7 cellular contexts compared by ENCODE assay signal in the genomic region with DNA sequence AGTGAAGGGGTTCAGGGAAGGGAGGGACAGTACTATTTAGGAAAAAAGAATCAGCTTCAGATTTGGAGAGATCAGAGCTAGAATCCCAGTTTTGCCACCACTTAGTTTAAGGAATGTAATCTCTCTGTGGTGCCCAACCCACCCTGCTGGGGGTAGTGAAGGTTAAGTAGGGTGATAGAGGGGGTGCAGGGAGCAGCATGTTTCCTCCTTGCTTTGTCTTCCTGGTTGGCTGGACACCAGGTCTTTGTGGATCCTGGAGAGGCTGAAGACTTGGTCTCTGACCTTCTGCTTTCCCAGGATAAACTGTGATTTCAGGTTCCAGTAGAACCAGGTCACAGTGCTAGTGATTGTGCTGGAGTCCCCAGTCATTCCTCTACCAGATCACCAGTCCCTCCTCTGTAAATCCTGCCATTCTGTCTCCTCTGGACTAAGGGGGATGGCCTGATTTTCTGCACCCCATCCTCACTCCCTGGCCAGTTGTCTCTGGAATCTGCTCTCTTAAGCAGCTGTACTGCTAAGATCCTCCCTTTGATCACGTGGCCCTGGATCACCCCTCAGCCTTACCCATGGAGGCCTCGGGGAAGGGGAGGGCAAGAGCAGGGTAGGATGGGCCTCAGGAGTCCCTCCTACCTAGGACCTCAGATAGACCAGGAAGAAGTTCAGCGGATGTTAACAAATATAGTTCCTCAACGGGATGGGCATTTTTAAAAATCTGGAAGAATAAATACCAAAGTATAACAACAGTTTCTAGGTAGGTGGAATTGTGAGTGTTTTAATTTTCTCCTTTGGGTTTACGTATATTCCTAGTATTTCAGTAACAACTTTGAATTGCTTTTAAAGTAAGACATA. TPM values are rescaled to one million over a fixed set of nuclear protein-coding genes. Genes with fewer than 3 reads are reported as not detected.
DNase-seq lines count a peak whose midpoint lies in the region; ATAC-seq, FAIRE-seq and TF ChIP-seq lines count a peak whose summit lies in the region.
"Had no signal": no experiment of that assay in that cellular context is flagged by ENCODE, and none has a peak within 500 bp of the region (broad histone marks: within the 10 kb centered on the region; RNA-seq: fewer than 3 reads in every experiment).

No MANE protein-coding gene starts in this region.

- H3K27ac Mint-ChIP-seq in Calu3 (ENCODE audit: unreplicated experiment): no peak overlapping the region

- TF ChIP-seq CTCF in dorsolateral prefrontal cortex (IDR thresholded peaks at IDR 0.05 in 54 of 56, conservative IDR thresholded peaks at IDR 0.05 in 2 of 56; ENCODE audit: low read depth in 1 of 56, partially characterized antibody in 56 of 56) (no peak), psoas muscle (IDR thresholded peaks at IDR 0.05) (no peak), Calu3 (IDR thresholded peaks at IDR 0.05; ENCODE audit: unreplicated experiment) (no peak)

- H3K9me3 ChIP-seq in HUES48 (ENCODE audit: control insufficient read depth, insufficient read depth, low read length) (no peaks in the 10 kb centered on the region), psoas muscle (no peaks in the 10 kb centered on the region)

- H3K4me3 Mint-ChIP-seq in Calu3 (ENCODE audit: low read depth, unreplicated experiment): no peak overlapping the region

- H3K27me3 Mint-ChIP-seq in Calu3 (ENCODE audit: unreplicated experiment): peaks cover 10% of the 10 kb centered on the region

- no peaks in the 10 kb centered on the region for H3K9me3 Mint-ChIP-seq in Calu3 (ENCODE audit: low read depth, unreplicated experiment)

- peak overlapping the region; percentile 44 for H3K27ac ChIP-seq in HUES48 (ENCODE audit: low read depth, low read length)
- peak overlapping the region in 53 of 59 donors; percentile 1 to 82 (median 57) for H3K27ac ChIP-seq in dorsolateral prefrontal cortex
- H3K27ac ChIP-seq in psoas muscle: peak overlapping the region; percentile 25

- H3K4me1 Mint-ChIP-seq in Calu3 (ENCODE audit: low read depth, unreplicated experiment): peaks cover 36% of the 10 kb centered on the region

- CTCF ChIA-PET in Calu3 (lab: Charles Lee): interaction anchor here (0.9 to 1.2 kb wide), 2 partner anchors 12 to 175 kb away, joined by 3 to 6 read pairs; partner anchors contain the start of gene AAAS

- TF ChIP-seq POLR2A in GM12891 (IDR thresholded peaks at IDR 0.05; ENCODE audit: low read depth, low read length): no peak

- no TSS peak for BruUV-seq in Calu3 (replicated peaks; lab: Mats Ljungman, UMichigan)

- intact Hi-C loops in dorsolateral prefrontal cortex (cut with DNase I): loop anchor here in 1 of 2 donors (10.0 kb wide), 1 partner anchor 171 kb away; the partner anchor contains the start of gene AAAS
- intact Hi-C loops in psoas muscle (cut with DNase I): loop anchor here in 1 of 2 donors (5.0 kb wide), 1 partner anchor 44 kb away; the partner anchor contains the start of gene PCBP2
- intact Hi-C loops in Calu3 (cut with micrococcal nuclease; ENCODE audit: unreplicated experiment): no loop called here

- ATAC-seq in psoas muscle (no peak), HG03520 (IDR thresholded peaks at IDR 0.05; ENCODE audit: unreplicated experiment) (no peak)

- H3K27me3 ChIP-seq in HUES48 (ENCODE audit: control insufficient read depth, insufficient read depth, low read length) (no peaks in the 10 kb centered on the region), dorsolateral prefrontal cortex (no peaks in the 10 kb centered on the region), psoas muscle (ENCODE audit: insufficient read depth in 3 of 3, low read length in 2 of 3) (no peaks in the 10 kb centered on the region)

- no peak overlapping the region for H3K9ac ChIP-seq in HUES48 (ENCODE audit: low read depth, low read length)

- no peaks in the 10 kb centered on the region for H3K36me3 ChIP-seq in HUES48 (ENCODE audit: control insufficient read depth, insufficient read depth, low read length)
- no peaks in the 10 kb centered on the region for H3K36me3 ChIP-seq in psoas muscle (ENCODE audit: insufficient read depth in 1 of 2, low read depth in 1 of 2)

- DNase-seq in dorsolateral prefrontal cortex: no peak
- DNase-seq in psoas muscle: peak in 1 of 2 donors; percentile 77
- no peak for DNase-seq in Calu3
- DNase-seq in GM12891 (ENCODE audit: insufficient read length, low spot score): no peak

- peaks cover 50% of the 10 kb centered on the region for H3K36me3 Mint-ChIP-seq in Calu3 (ENCODE audit: insufficient read depth, unreplicated experiment)

- no peak for FAIRE-seq in GM12891 (lab: Jason Lieb, UNC)

- 35 to 48% (median 36%) methylated on average over 5 of the region's 5 CpGs for WGBS in psoas muscle, 3 donors

- H3K4me3 ChIP-seq in HUES48 (ENCODE audit: low read depth, low read length) (no peak overlapping the region), dorsolateral prefrontal cortex (peak overlapping the region in 16 of 59 donors; percentile 2 to 46 (median 22)), psoas muscle (peak overlapping the region; percentile 15)

- H3K4me1 ChIP-seq in HUES48 (ENCODE audit: control insufficient read depth, insufficient read depth, low read length) (peaks cover 45% of the 10 kb centered on the region), psoas muscle (peaks cover 5% of the 10 kb centered on the region)

TF ChIP-seq in GM12891, 5 proteins besides CTCF, POLR2A, EP300 and RAD21:
- TF ChIP-seq POU2F2 (IDR thresholded peaks at IDR 0.05; ENCODE audit: low read depth, low read length): no peak
- TF ChIP-seq POLR2AphosphoS5 (IDR thresholded peaks at IDR 0.05; ENCODE audit: low read depth, low read length): no peak
- TF ChIP-seq PAX5 (IDR thresholded peaks at IDR 0.05; ENCODE audit: insufficient read depth, low read length, severe bottlenecking): no peak
- no peak for TF ChIP-seq TAF1 (IDR thresholded peaks at IDR 0.05; ENCODE audit: low read depth, low read length)
- no peak for TF ChIP-seq SPI1 (IDR thresholded peaks at IDR 0.05; ENCODE audit: low read depth, low read length)

RNA-seq across cellular contexts. Expression of gene MAP3K12, which starts 3.1 kb away (rescaled TPM):
- total RNA-seq in dorsolateral prefrontal cortex (100 to 1,000 TPM in 1 of 120 experiments, 10 to 100 TPM in 119; 43.4 to 126 (median 69.4) TPM), psoas muscle (1 to 10 TPM; 1.9 to 2.9 (median 2.3) TPM), Calu3 (2022) (4.6 and 5.8 TPM in 2 replicates)
- 1 to 10 TPM; 2.3 to 3.1 (median 3.0) TPM for polyA plus RNA-seq in psoas muscle
- polyA plus RNA-seq in GM12891 (2012; ENCODE audit: low read depth, missing spikeins): 12.2 TPM

RNA-seq across cellular contexts. Expression of gene TARBP2, which starts 5.0 kb away (rescaled TPM):
- total RNA-seq in dorsolateral prefrontal cortex (10 to 100 TPM; 10.9 to 29.5 (median 20.9) TPM), psoas muscle (10 to 100 TPM in 2 of 4 donors, 1 to 10 TPM in 2; 7.6 to 10.8 (median 10.4) TPM), Calu3 (2022) (20.7 and 21.8 TPM in 2 replicates)
- 10 to 100 TPM; 10.2 to 23.3 (median 21.2) TPM for polyA plus RNA-seq in psoas muscle
- 28.3 TPM for polyA plus RNA-seq in GM12891 (2012; ENCODE audit: low read depth, missing spikeins)

RNA-seq across cellular contexts. Expression of gene NPFF, which starts 11.2 kb away (rescaled TPM):
- total RNA-seq in dorsolateral prefrontal cortex (1 to 10 TPM in 3 of 120 experiments, not detected in 117; 1.8 to 2.1 (median 2.0) TPM), psoas muscle (not detected), Calu3 (2022) (not detected in 2 replicates)
- not detected for polyA plus RNA-seq in psoas muscle
- 0.31 TPM for polyA plus RNA-seq in GM12891 (2012; ENCODE audit: low read depth, missing spikeins)
- total RNA-seq: liver had no signal
- polyA plus RNA-seq: liver had no signal

RNA-seq across cellular contexts. Expression of gene PCBP2, which starts 44.2 kb away (rescaled TPM):
- total RNA-seq in dorsolateral prefrontal cortex (100 to 1,000 TPM; 394 to 594 (median 494) TPM), psoas muscle (100 to 1,000 TPM; 354 to 507 (median 439) TPM), Calu3 (2022) (464 and 528 TPM in 2 replicates)
- 100 to 1,000 TPM; 254 to 469 (median 365) TPM for polyA plus RNA-seq in psoas muscle
- 546 TPM for polyA plus RNA-seq in GM12891 (2012; ENCODE audit: low read depth, missing spikeins)

RNA-seq across cellular contexts. Expression of gene PRR13, which starts 54.6 kb away (rescaled TPM):
- total RNA-seq in dorsolateral prefrontal cortex (100 to 1,000 TPM in 41 of 120 experiments, 10 to 100 TPM in 79; 52.9 to 141 (median 93.1) TPM), psoas muscle (10 to 100 TPM; 45.2 to 85.0 (median 62.6) TPM), Calu3 (2022) (151 and 184 TPM in 2 replicates)
- polyA plus RNA-seq in psoas muscle: 100 to 1,000 TPM in 1 of 3 donors, 10 to 100 TPM in 2; 65.6 to 136 (median 82.0) TPM
- 315 TPM for polyA plus RNA-seq in GM12891 (2012; ENCODE audit: low read depth, missing spikeins)
